Comparison of ENCODE assay signal across 16 cellular contexts in the genomic region with DNA sequence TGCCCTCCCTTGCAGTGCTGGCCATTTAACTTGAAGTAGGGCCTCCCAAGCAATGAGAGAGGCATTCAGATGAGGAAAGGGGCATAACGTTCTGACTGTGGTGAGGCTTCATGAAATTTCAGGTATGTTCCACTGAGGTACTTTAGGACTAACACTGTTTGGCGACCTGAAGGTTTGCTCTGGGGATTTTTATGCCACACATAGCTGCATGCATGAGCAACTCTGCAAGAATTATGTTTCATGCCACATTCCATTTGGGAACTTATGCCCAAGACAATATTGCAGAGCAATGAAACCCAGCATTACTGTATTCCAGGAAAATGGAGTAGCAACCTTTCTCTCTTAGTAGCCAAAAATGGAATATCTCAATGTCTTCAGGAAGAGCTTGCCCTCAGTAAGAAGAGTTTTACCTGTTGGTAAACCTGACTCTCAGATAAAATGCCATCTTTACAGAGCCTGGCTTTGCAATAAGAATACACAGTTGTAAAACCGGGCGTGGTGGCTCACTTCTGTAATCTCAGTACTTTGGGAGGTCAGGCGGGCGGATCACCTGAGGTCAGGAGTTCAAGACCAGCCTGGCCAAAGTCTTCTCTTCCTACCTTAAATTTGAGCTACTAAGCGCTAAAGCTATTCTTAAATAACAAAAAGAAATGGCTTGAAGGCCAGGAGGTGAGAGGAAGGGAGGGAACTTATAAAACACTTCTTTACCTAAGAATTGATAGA. TPM values are rescaled to one million over a fixed set of nuclear protein-coding genes. Genes with fewer than 3 reads are reported as not detected.
A peak's percentile ranks its signal among the peaks of the same experiment; 100 is the strongest.
DNase-seq lines count a peak whose midpoint lies in the region; ATAC-seq, FAIRE-seq and TF ChIP-seq lines count a peak whose summit lies in the region.
"Had no signal": no experiment of that assay in that cellular context is flagged by ENCODE, and none has a peak within 500 bp of the region (broad histone marks: within the 10 kb centered on the region; RNA-seq: fewer than 3 reads in every experiment).

No MANE protein-coding gene starts in this region.

- peak overlapping the region; percentile 20; the same call in 1 of the 2 replicates for H2AFZ ChIP-seq in K562 (ENCODE audit: low read depth, low read length)

- POLR2A ChIA-PET in K562 (lab: Yijun Ruan, JAX) = interaction anchor here (0.7 to 1.7 kb wide), 3 partner anchors 14 to 146 kb away, joined by 3 to 5 read pairs (median 4); no protein-coding TSS in a partner anchor

- H3K9me3 ChIP-seq in K562 (replicated peaks; ENCODE audit: control insufficient read depth, insufficient read depth, low read depth, low read length) (no peaks in the 10 kb centered on the region), small intestine (ENCODE audit: control insufficient read depth, low read depth) (no peaks in the 10 kb centered on the region), WERI-Rb-1 (ENCODE audit: severe bottlenecking) (no peaks in the 10 kb centered on the region), kidney (ENCODE audit: control insufficient read depth in 1 of 2, low read length in 2 of 2) (no peaks in the 10 kb centered on the region)

- H3K36me3 ChIP-seq in K562 (ENCODE audit: control insufficient read depth, insufficient read depth, low read length) (no peaks in the 10 kb centered on the region), small intestine (ENCODE audit: control insufficient read depth in 2 of 2, insufficient read depth in 2 of 2, low read length in 2 of 2) (no peaks in the 10 kb centered on the region), WERI-Rb-1 (no peaks in the 10 kb centered on the region), kidney (ENCODE audit: control insufficient read depth in 1 of 2, insufficient read depth in 2 of 2, low read length in 2 of 2) (no peaks in the 10 kb centered on the region)
- H3K36me3 ChIP-seq: BLaER1 had no signal

- H4K20me1 ChIP-seq in K562 (replicated peaks; ENCODE audit: control insufficient read depth, insufficient read depth, low read length) = no peaks in the 10 kb centered on the region
- H4K20me1 ChIP-seq: BLaER1 had no signal

- intact Hi-C loops in K562 (cut with micrococcal nuclease) = no loop called here
- intact Hi-C loops in kidney (cut with DNase I) = no loop called here

- H3K79me2 ChIP-seq in K562 (ENCODE audit: control insufficient read depth, insufficient read depth, low read length) = no peaks in the 10 kb centered on the region

- WGBS in K562 (ENCODE audit: insufficient coverage, low coverage, missing lambda C conversion rate) = 42% methylated on average over 7 of the region's 7 CpGs
- WGBS in small intestine, 3 donors = 33 to 71% (median 60%) methylated on average over 7 of the region's 7 CpGs

- no peak for TF ChIP-seq POLR2A in K562 (conservative IDR thresholded peaks at IDR 0.05)
- TF ChIP-seq POLR2A in GM12892 (IDR thresholded peaks at IDR 0.05; ENCODE audit: low read depth, low read length) = no peak

- TF ChIP-seq EP300 in Ishikawa (IDR thresholded peaks at IDR 0.05; ENCODE audit: borderline replicate concordance) = peak; percentile 85
- TF ChIP-seq EP300 in K562 (IDR thresholded peaks at IDR 0.05; ENCODE audit: low read length) = no peak

- H3K4me3 ChIP-seq in K562 (no peak overlapping the region), small intestine (ENCODE audit: low read depth in 1 of 2, low read length in 2 of 2) (no peak overlapping the region), WERI-Rb-1 (ENCODE audit: low read depth, low read length) (no peak overlapping the region), kidney (ENCODE audit: low read length in 2 of 2) (no peak overlapping the region)
- H3K4me3 ChIP-seq: BLaER1 had no signal

- no peak for ATAC-seq in K562
- ATAC-seq: CD8-positive, alpha-beta T cell had no signal

- TF ChIP-seq CTCF in K562 (IDR thresholded peaks at IDR 0.05 in 2 of 3, conservative IDR thresholded peaks at IDR 0.05 in 1 of 3; ENCODE audit: insufficient read depth in 2 of 3, low read depth in 1 of 3, low read length in 3 of 3) (no peak), WERI-Rb-1 (IDR thresholded peaks at IDR 0.05; ENCODE audit: low read depth, low read length) (no peak), kidney (IDR thresholded peaks at IDR 0.05; ENCODE audit: borderline replicate concordance, extremely low read depth, insufficient read depth) (no peak)

- no peaks in the 10 kb centered on the region for H3K9me1 ChIP-seq in K562 (ENCODE audit: control insufficient read depth, insufficient read depth, low read length)

- in situ Hi-C loops in K562 (cut with MboI) = no loop called here

- no peak overlapping the region for H3K27ac ChIP-seq in K562 (ENCODE audit: extremely low read depth, low read depth, low read length)
- H3K27ac ChIP-seq in small intestine (ENCODE audit: low read depth in 1 of 2, low read length in 1 of 2) = no peak overlapping the region
- no peak overlapping the region for H3K27ac ChIP-seq in WERI-Rb-1
- H3K27ac ChIP-seq in kidney (ENCODE audit: low read depth in 2 of 2, low read length in 2 of 2) = peak overlapping the region in 1 of 2 donors; percentile 34
- H3K27ac ChIP-seq: BLaER1, RWPE1 had no signal

- TF ChIP-seq RAD21 in Ishikawa (IDR thresholded peaks at IDR 0.05; ENCODE audit: low read depth) = peak; percentile 33; the same call in 1 of the 2 replicates
- TF ChIP-seq RAD21 in K562 (CRISPR knock-in tag; conservative IDR thresholded peaks at IDR 0.05 in 1 of 2, IDR thresholded peaks at IDR 0.05 in 1 of 2) = no peak

- no peak overlapping the region for H3K4me2 ChIP-seq in K562 (ENCODE audit: insufficient read depth, low read length)
- H3K4me2 ChIP-seq: BLaER1 had no signal

- BruUV-seq in K562 (replicated peaks; lab: Mats Ljungman, UMichigan) = no TSS peak

- DNase-seq in K562 (ENCODE audit: extremely low read depth in 1 of 4, low spot score in 3 of 4) (no peak), left kidney (ENCODE audit: low read depth, low spot score) (peak; percentile 41), small intestine (peak; percentile 79), GM12892 (ENCODE audit: insufficient read length) (no peak), WERI-Rb-1 (no peak), kidney (no peak)
- DNase-seq: CD8-positive, alpha-beta T cell; DMS79 treated with DMSO at 0.1 percent for 48 hours; Kasumi-1; NCI-H1105 treated with DMSO at 0.1 percent for 48 hours; NCI-H1930; NCI-H526 treated with DMSO at 0.1 percent for 48 hours had no signal

- CTCF ChIA-PET in K562 (lab: Yijun Ruan, JAX; ENCODE audit: low intra/inter-chr PET ratio) = no interaction called here

- H3K27me3 ChIP-seq in K562 (ENCODE audit: control insufficient read depth in 2 of 2, insufficient read depth in 2 of 2, low read length in 2 of 2) (no peaks in the 10 kb centered on the region), small intestine (ENCODE audit: control insufficient read depth in 2 of 2, insufficient read depth in 2 of 2, low read length in 2 of 2) (no peaks in the 10 kb centered on the region), WERI-Rb-1 (ENCODE audit: insufficient read depth, low read depth, severe bottlenecking) (no peaks in the 10 kb centered on the region)
- H3K27me3 ChIP-seq: BLaER1 had no signal

- H3K4me1 ChIP-seq in K562 (replicated peaks in 1 of 2; ENCODE audit: control insufficient read depth in 2 of 2, insufficient read depth in 2 of 2, low read length in 2 of 2) = peaks cover 10% of the 10 kb centered on the region in 2 experiments; a peak in 3 of 5 replicates
- H3K4me1 ChIP-seq in small intestine (ENCODE audit: control insufficient read depth in 2 of 2, insufficient read depth in 1 of 2, low read depth in 1 of 2, low read length in 1 of 2) = peaks cover 3 to 8% of the 10 kb centered on the region in 2 donors
- peaks cover 2 to 4% of the 10 kb centered on the region in 2 donors for H3K4me1 ChIP-seq in kidney (ENCODE audit: control insufficient read depth in 1 of 2, insufficient read depth in 1 of 2, low read depth in 1 of 2, low read length in 2 of 2)
- H3K4me1 ChIP-seq: BLaER1 had no signal

- FAIRE-seq in K562 (lab: Jason Lieb, UNC) (no peak), small intestine (lab: Jason Lieb, UNC) (no peak), GM12892 (lab: Jason Lieb, UNC) (no peak), kidney (lab: Jason Lieb, UNC) (no peak)
- FAIRE-seq: G401.6 had no signal

- no peak overlapping the region for H3K9ac ChIP-seq in K562 (ENCODE audit: insufficient read depth in 1 of 2, low read depth in 2 of 2, low read length in 2 of 2)
- no peak overlapping the region for H3K9ac ChIP-seq in kidney (ENCODE audit: low read length in 2 of 2)
- H3K9ac ChIP-seq: BLaER1 had no signal

TF ChIP-seq in Ishikawa, 13 proteins besides CTCF, POLR2A, EP300 and RAD21 (continues in another document):
- TF ChIP-seq CEBPB (IDR thresholded peaks at IDR 0.05) (0 out of 2 replicates have a peak, but pooled peaks have one; percentile 8), EGR1 (IDR thresholded peaks at IDR 0.05) (no peak)

TF ChIP-seq in K562, 482 proteins besides CTCF, POLR2A, EP300 and RAD21 (continues in another document):
- TF ChIP-seq STAT5B (CRISPR knock-in tag; IDR thresholded peaks at IDR 0.05) (no peak), POLR3A (IDR thresholded peaks at IDR 0.05; ENCODE audit: borderline replicate concordance, extremely low read depth, insufficient read depth, insufficient read length) (no peak)

RNA-seq across cellular contexts. Expression of a gene that starts 16.7 kb away (rescaled TPM):
- 113 and 226 TPM in 2 replicates for total RNA-seq in K562 (2011; cell fraction: chromatin; rRNA removed; ENCODE audit: low replicate concordance)
- total RNA-seq in K562 (2011; cell fraction: nucleolus; rRNA removed) = 55.0 and 70.3 TPM in 2 replicates
- total RNA-seq in K562 (2011; cell fraction: nucleoplasm; rRNA removed) = 125 and 183 TPM in 2 replicates
- total RNA-seq in K562 (2014; rRNA removed) (56.6 and 68.6 TPM in 2 replicates), K562 (2014; rRNA removed; fragmentation: Illumina TruSeq; extraction: Trizol) (110 and 132 TPM in 2 replicates), K562 (2015; rRNA removed; fragmentation: Illumina TruSeq; extraction: Trizol) (74.0 and 83.3 TPM in 2 replicates), K562 (2021) (125 and 150 TPM in 2 replicates), kidney (205 TPM)
- polyA plus RNA-seq in K562 (2011; rRNA removed) (129 and 171 TPM in 2 replicates), K562 (2014; fragmentation: Illumina TruSeq; extraction: Trizol) (36.6 and 37.2 TPM in 2 replicates), K562 (2014; fragmentation: Nextera tagmentation; extraction: Ambion mirVana) (10 to 100 TPM; 19.6 to 90.2 TPM), K562 (2014; rRNA removed) (36.7 and 39.9 TPM in 2 replicates), small intestine (10 to 100 TPM; 13.8 to 34.4 (median 21.0) TPM), kidney (ENCODE audit: insufficient read depth, low read depth, low replicate concordance) (31.3 TPM)
- polyA plus RNA-seq in K562 (2011; cell fraction: cytosol; rRNA removed) = 42.5 and 49.5 TPM in 2 replicates
- 154 and 172 TPM in 2 replicates for polyA plus RNA-seq in K562 (2011; cell fraction: nucleus; rRNA removed)
- polyA plus RNA-seq in K562 (2012) = 19.3 and 54.6 TPM in 2 replicates
- polyA minus RNA-seq in K562 (2011; rRNA and poly(A)+ RNA removed) = 706 and 847 TPM in 2 replicates
- 193 and 353 TPM in 2 replicates for polyA minus RNA-seq in K562 (2011; cell fraction: cytosol; rRNA and poly(A)+ RNA removed)
- polyA minus RNA-seq in K562 (2011; cell fraction: nucleus; rRNA and poly(A)+ RNA removed) = 137 and 171 TPM in 2 replicates
- 44.8 TPM for polyA plus RNA-seq in GM12892 (2012; ENCODE audit: missing spikeins)

Comparison
In these comparisons a context has a peak if more than half of its experiments do, and no peak if none do; other contexts are left out.
1. DNase-seq: peak in left kidney (single experiment) and small intestine (single experiment); none in K562 (0 of 4), GM12892 (single experiment), WERI-Rb-1 (single experiment) and kidney (single experiment).